20 cellular contexts compared by ENCODE assay signal in the genomic region with DNA sequence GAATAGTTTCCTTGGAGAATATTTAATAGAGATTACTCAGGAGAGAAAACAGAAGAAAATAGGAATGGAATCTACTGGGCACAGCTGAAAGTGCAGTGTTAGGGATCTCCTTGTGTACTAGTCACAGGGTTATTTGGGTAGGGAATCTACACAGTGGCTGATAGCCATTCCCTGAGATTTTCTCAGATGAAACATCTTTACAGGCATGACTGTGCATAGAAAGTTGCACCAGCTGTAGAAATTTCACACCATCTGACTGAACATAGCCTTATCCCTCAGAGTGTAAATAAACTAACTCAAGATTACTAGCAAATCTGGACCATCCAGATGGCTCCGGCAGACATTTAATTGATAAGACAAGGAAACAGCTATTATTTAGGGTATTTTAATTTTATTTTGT.
"Had no signal": no experiment of that assay in that cellular context is flagged by ENCODE, and none has a peak within 500 bp of the region (broad histone marks: within the 10 kb centered on the region; RNA-seq: fewer than 3 reads in every experiment).

No MANE protein-coding gene starts in this region.

- H3K4me1 ChIP-seq: ascending aorta, colonic mucosa, left ventricle myocardium inferior, suprapubic skin had no signal

- H3K27ac ChIP-seq: ascending aorta, colonic mucosa, left ventricle myocardium inferior, skin epidermis, suprapubic skin, WERI-Rb-1 had no signal

- H3K27me3 ChIP-seq: ascending aorta, colonic mucosa, suprapubic skin had no signal

- DNase-seq: activated CD4-positive, alpha-beta T cell treated with anti-CD3 and anti-CD28 coated beads for 1 hour; activated CD8-positive, alpha-beta memory T cell treated with anti-CD3 and anti-CD28 coated beads for 24 hours; activated CD8-positive, alpha-beta memory T cell treated with anti-CD3 and anti-CD28 coated beads, Interleukin-2, amount 50 U/mL, for 48 hours; activated effector memory CD4-positive, alpha-beta T cell treated with Interleukin-2 at 50 U/mL for 16 hours; activated naive CD4-positive, alpha-beta T cell treated with anti-CD3 and anti-CD28 coated beads, Interleukin-2, amount 10 ng/mL, durations not matched to agents 7 days and 5 days; activated naive CD8-positive, alpha-beta T cell treated with anti-CD3 and anti-CD28 coated beads, Interleukin-2, amount 50 U/mL, for 24 hours; activated T-cell treated with anti-CD3 and anti-CD28 coated beads, Interleukin-2, amount 50 U/mL, for 48 hours; colonic mucosa; foreskin melanocyte; glutamatergic neuron; left ventricle myocardium inferior; mammary epithelial cell; occipital lobe; stimulated activated CD4-positive, alpha-beta T cell treated with anti-CD3 and anti-CD28 coated beads, Interleukin-15, amount 100 ng/mL, for 24 hours; stimulated activated CD4-positive, alpha-beta T cell treated with anti-CD3 and anti-CD28 coated beads, Interleukin-2, amount 100 ng/mL, for 48 hours; stimulated activated naive CD8-positive, alpha-beta T cell treated with anti-CD3 and anti-CD28 coated beads, Interleukin-15, amount 100 ng/mL, for 72 hours; WERI-Rb-1 had no signal

- H3K9me3 ChIP-seq: ascending aorta, colonic mucosa, left ventricle myocardium inferior, suprapubic skin had no signal

- ATAC-seq: activated naive CD8-positive, alpha-beta T cell treated with anti-CD3 and anti-CD28 coated beads, Interleukin-2, amount 50 U/mL, for 24 hours; stimulated activated naive CD8-positive, alpha-beta T cell treated with anti-CD3 and anti-CD28 coated beads, Interleukin-15, amount 100 ng/mL, for 72 hours had no signal

- H3K4me3 ChIP-seq: ascending aorta, colonic mucosa, left ventricle myocardium inferior, skin epidermis, suprapubic skin had no signal

- H3K36me3 ChIP-seq: ascending aorta, colonic mucosa, left ventricle myocardium inferior, suprapubic skin, WERI-Rb-1 had no signal
